8 cellular contexts compared by ENCODE assay signal in genomic region chr7:69596723-69597277, GRCh38. TPM values are rescaled to one million over a fixed set of nuclear protein-coding genes. Genes with fewer than 3 reads are reported as not detected.
A peak's percentile ranks its signal among the peaks of the same experiment; 100 is the strongest.
DNase-seq lines count a peak whose midpoint lies in the region; ATAC-seq lines count a peak whose summit lies in the region.

No MANE protein-coding gene starts in this region.

- peak overlapping the region; percentile 88 for H3K27ac ChIP-seq in layer of hippocampus (ENCODE audit: low read depth, low read length)

- ATAC-seq in activated T-cell treated with anti-CD3 and anti-CD28 coated beads, Interleukin-2, amount 50 U/mL, for 72 hours (replicated peaks in 1 of 2): no peak

- peaks cover 11% of the 10 kb centered on the region for H3K4me1 Mint-ChIP-seq in activated T-cell treated with anti-CD3 and anti-CD28 coated beads, Interleukin-2, amount 50 U/mL, for 72 hours (ENCODE audit: low read depth)

- peaks cover 0 to 3% of the 10 kb centered on the region in 2 donors for H3K36me3 Mint-ChIP-seq in activated T-cell treated with anti-CD3 and anti-CD28 coated beads, Interleukin-2, amount 50 U/mL, for 72 hours (ENCODE audit: insufficient read depth in 2 of 2)

- no peaks in the 10 kb centered on the region for H3K27me3 ChIP-seq in layer of hippocampus (ENCODE audit: control insufficient read depth, insufficient read depth, low read length)

- peak; percentile 10 to 16 for DNase-seq in SHP77 (lab: John Stamatoyannopoulos, UW)
- no peak for DNase-seq in SHP77 treated with DMSO at 0.1 percent for 48 hours (lab: John Stamatoyannopoulos, UW)
- no peak for DNase-seq in activated T-cell treated with anti-CD3 and anti-CD28 coated beads, Interleukin-2, amount 50 U/mL, for 72 hours
- peak; percentile 65 for DNase-seq in superior temporal gyrus (ENCODE audit: extremely low spot score)
- no peak for DNase-seq in NCI-H2227 treated with DMSO at 0.1 percent for 48 hours (lab: John Stamatoyannopoulos, UW)
- no peak for DNase-seq in mucosa of gallbladder (ENCODE audit: low spot score)
- DNase-seq in NCI-H524 (lab: John Stamatoyannopoulos, UW): no peak

- peak overlapping the region; percentile 66 to 74 for H3K4me3 Mint-ChIP-seq in activated T-cell treated with anti-CD3 and anti-CD28 coated beads, Interleukin-2, amount 50 U/mL, for 72 hours

- H3K27me3 Mint-ChIP-seq in activated T-cell treated with anti-CD3 and anti-CD28 coated beads, Interleukin-2, amount 50 U/mL, for 72 hours (ENCODE audit: low read depth): no peaks in the 10 kb centered on the region

- H3K9me3 Mint-ChIP-seq in activated T-cell treated with anti-CD3 and anti-CD28 coated beads, Interleukin-2, amount 50 U/mL, for 72 hours: no peaks in the 10 kb centered on the region

- no peak overlapping the region for H3K27ac Mint-ChIP-seq in activated T-cell treated with anti-CD3 and anti-CD28 coated beads, Interleukin-2, amount 50 U/mL, for 72 hours

RNA-seq across cellular contexts. Expression of gene AUTS2, which starts 1.5 kb away (rescaled TPM):
- total RNA-seq in activated T-cell treated with anti-CD3 and anti-CD28 coated beads, Interleukin-2, amount 50 U/mL, for 72 hours: 1 to 10 TPM; 2.9 to 7.9 TPM
- 50.1 TPM for total RNA-seq in mucosa of gallbladder

Comparison
In these comparisons a context has a peak if more than half of its experiments do, and no peak if none do; other contexts are left out.
1. DNase-seq: peak in SHP77 (2 of 2) and superior temporal gyrus (single experiment); none in SHP77 treated with DMSO at 0.1 percent for 48 hours (single experiment), activated T-cell treated with anti-CD3 and anti-CD28 coated beads, Interleukin-2, amount 50 U/mL, for 72 hours (0 of 2), NCI-H2227 treated with DMSO at 0.1 percent for 48 hours (single experiment), mucosa of gallbladder (single experiment) and NCI-H524 (0 of 2).